1 cellular context compared by ENCODE assay signal in the genomic region with DNA sequence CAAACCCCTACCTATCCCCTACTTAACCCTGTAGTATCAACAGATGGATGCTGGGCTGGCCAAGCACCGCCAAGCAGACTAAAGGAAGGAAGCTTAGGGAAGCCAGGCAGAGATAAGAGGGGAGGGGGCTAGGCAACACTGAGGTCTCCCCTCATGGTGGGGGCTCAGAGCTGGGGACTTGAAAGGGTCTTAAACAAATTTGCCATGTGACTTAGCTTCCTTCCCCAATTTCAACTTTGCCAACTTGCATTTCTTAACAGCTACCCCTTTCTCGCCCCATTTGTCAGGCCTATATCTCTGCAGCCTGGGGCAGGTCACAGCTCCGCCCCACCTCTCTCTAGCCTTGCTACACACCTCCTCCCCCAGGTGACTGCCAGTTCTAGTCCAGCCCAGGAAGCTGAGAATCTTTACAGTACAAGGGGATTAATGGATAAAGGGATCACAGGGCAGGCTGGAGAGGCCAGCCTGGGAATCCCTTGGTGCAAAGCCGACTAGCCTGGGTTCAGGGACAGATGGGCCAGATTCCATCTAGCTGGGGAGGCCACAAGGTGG.
TF ChIP-seq lines count a peak whose summit lies in the region.

No MANE protein-coding gene starts in this region.

TF ChIP-seq in H1, 55 proteins besides CTCF, POLR2A, EP300 and RAD21 (continued from another document):
- TF ChIP-seq ZNF274 (IDR thresholded peaks at IDR 0.05; ENCODE audit: borderline replicate concordance, extremely low read depth, low read length) (no peak), HDAC2 (IDR thresholded peaks at IDR 0.05; ENCODE audit: borderline replicate concordance in 1 of 2, low read depth in 2 of 2, low read length in 2 of 2) (no peak), TBP (IDR thresholded peaks at IDR 0.05; ENCODE audit: low read depth, low read length) (no peak), RBBP5 (IDR thresholded peaks at IDR 0.05; ENCODE audit: borderline replicate concordance, low read depth, low read length) (no peak), NRF1 (IDR thresholded peaks at IDR 0.05; ENCODE audit: low read depth, low read length) (no peak), TAF7 (optimal IDR thresholded peaks at IDR 0.05; ENCODE audit: borderline replicate concordance, low read depth, low read length) (no peak), EZH2 (IDR thresholded peaks at IDR 0.05; ENCODE audit: low read depth, low read length, severe bottlenecking) (no peak), KDM5A (IDR thresholded peaks at IDR 0.05; ENCODE audit: low read length) (no peak), PHF8 (conservative IDR thresholded peaks at IDR 0.05; ENCODE audit: low read depth, low read length) (no peak), KDM4A (IDR thresholded peaks at IDR 0.05; ENCODE audit: low read depth, low read length, severe bottlenecking) (no peak), SP1 (IDR thresholded peaks at IDR 0.05; ENCODE audit: low read depth, low read length) (no peak), SUZ12 (IDR thresholded peaks at IDR 0.05; ENCODE audit: low read length) (no peak)
- TF ChIP-seq, protein P1, sequence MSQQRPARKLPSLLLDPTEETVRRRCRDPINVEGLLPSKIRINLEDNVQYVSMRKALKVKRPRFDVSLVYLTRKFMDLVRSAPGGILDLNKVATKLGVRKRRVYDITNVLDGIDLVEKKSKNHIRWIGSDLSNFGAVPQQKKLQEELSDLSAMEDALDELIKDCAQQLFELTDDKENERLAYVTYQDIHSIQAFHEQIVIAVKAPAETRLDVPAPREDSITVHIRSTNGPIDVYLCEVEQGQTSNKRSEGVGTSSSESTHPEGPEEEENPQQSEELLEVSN (IDR thresholded peaks at IDR 0.05) = no peak
